1 cellular context compared by ENCODE assay signal in genomic region chr1:173210273-173210672, GRCh38.
TF ChIP-seq lines count a peak whose summit lies in the region.

No MANE protein-coding gene starts in this region.

TF ChIP-seq in HepG2, 621 proteins besides CTCF, POLR2A, EP300 and RAD21 (continued from another document):
- TF ChIP-seq ZNF280D (CRISPR knock-in tag; IDR thresholded peaks at IDR 0.05) (0 out of 2 replicates have a peak, but pooled peaks have one; percentile 35), ZNF142 (CRISPR knock-in tag; IDR thresholded peaks at IDR 0.05) (0 out of 2 replicates have a peak, but pooled peaks have one; percentile 22), ZNF503 (CRISPR knock-in tag; IDR thresholded peaks at IDR 0.05) (no peak), ZNF547 (CRISPR knock-in tag; IDR thresholded peaks at IDR 0.05) (0 out of 2 replicates have a peak, but pooled peaks have one; percentile 30), TOE1 (CRISPR knock-in tag; IDR thresholded peaks at IDR 0.05) (no peak), ZBTB38 (CRISPR knock-in tag; IDR thresholded peaks at IDR 0.05) (0 out of 2 replicates have a peak, but pooled peaks have one; percentile 27), MEIS1 (CRISPR knock-in tag; IDR thresholded peaks at IDR 0.05; ENCODE audit: borderline replicate concordance) (0 out of 2 replicates have a peak, but pooled peaks have one; percentile 43), ZNF331 (CRISPR knock-in tag; IDR thresholded peaks at IDR 0.05) (0 out of 2 replicates have a peak, but pooled peaks have one; percentile 23), PHF8 (CRISPR knock-in tag; IDR thresholded peaks at IDR 0.05) (no peak), GMEB1 (CRISPR knock-in tag; IDR thresholded peaks at IDR 0.05; ENCODE audit: borderline replicate concordance) (0 out of 2 replicates have a peak, but pooled peaks have one; percentile 6), GATAD1 (CRISPR knock-in tag; IDR thresholded peaks at IDR 0.05) (no peak), SIX4 (CRISPR knock-in tag; IDR thresholded peaks at IDR 0.05) (no peak), ZNF274 (CRISPR knock-in tag; IDR thresholded peaks at IDR 0.05) (0 out of 2 replicates have a peak, but pooled peaks have one; percentile 36), LCORL (IDR thresholded peaks at IDR 0.05) (no peak), LCORL (CRISPR knock-in tag; IDR thresholded peaks at IDR 0.05) (no peak), FOXA1 (IDR thresholded peaks at IDR 0.05) (no peak), FOXA1 (CRISPR knock-in tag; IDR thresholded peaks at IDR 0.05) (peak; percentile 34; the same call in 1 of the 2 replicates), ZNF580 (CRISPR knock-in tag; IDR thresholded peaks at IDR 0.05; ENCODE audit: borderline replicate concordance, low read depth) (no peak), ZNF441 (CRISPR knock-in tag; IDR thresholded peaks at IDR 0.05; ENCODE audit: borderline replicate concordance) (no peak), TAF1 (CRISPR knock-in tag; IDR thresholded peaks at IDR 0.05) (peak; percentile 53; the same call in 1 of the 2 replicates), FUBP1 (CRISPR knock-in tag; IDR thresholded peaks at IDR 0.05; ENCODE audit: borderline replicate concordance) (no peak), ASH2L (IDR thresholded peaks at IDR 0.05; ENCODE audit: insufficient read length, low read depth, low read length) (no peak)
